25 cellular contexts compared by ENCODE assay signal in genomic region chr5:14433202-14433601, GRCh38.
A peak's percentile ranks its signal among the peaks of the same experiment; 100 is the strongest.
DNase-seq lines count a peak whose midpoint lies in the region; ATAC-seq, FAIRE-seq and TF ChIP-seq lines count a peak whose summit lies in the region.
"Had no signal": no experiment of that assay in that cellular context is flagged by ENCODE, and none has a peak within 500 bp of the region (broad histone marks: within the 10 kb centered on the region; RNA-seq: fewer than 3 reads in every experiment).

No MANE protein-coding gene starts in this region.

- H3K23ac ChIP-seq in mesenchymal stem cell (ENCODE audit: low read length in 2 of 2) = no peak overlapping the region

- no peaks in the 10 kb centered on the region for H3K27me3 Mint-ChIP-seq in astrocyte (ENCODE audit: low read depth, unreplicated experiment)
- H3K27me3 Mint-ChIP-seq: stimulated activated naive B cell treated with anti-CD40 and anti-IgM and Interleukin-4, amounts not matched to agents 10 μg/mL and 1 μg/mL and 100 μg/mL, for 72 hours had no signal

- peak overlapping the region; percentile 17 for H3K27ac ChIP-seq in astrocyte (ENCODE audit: low read depth, low read length)
- peak overlapping the region; percentile 7 for H3K27ac ChIP-seq in mesenchymal stem cell (ENCODE audit: low read length, poor library complexity, severe bottlenecking)
- H3K27ac ChIP-seq: heart right ventricle, testis, vagina had no signal

- peaks cover 19% of the 10 kb centered on the region for H3K36me3 ChIP-seq in astrocyte (ENCODE audit: insufficient read depth, low read length)
- H3K36me3 ChIP-seq in mesenchymal stem cell (ENCODE audit: control insufficient read depth in 1 of 2, insufficient read depth in 2 of 2, low read depth in 1 of 2, low read length in 2 of 2) = peaks cover 14 to 68% of the 10 kb centered on the region in 2 experiments
- H3K36me3 ChIP-seq: vagina had no signal

- peak overlapping the region; percentile 7 for H3K9ac ChIP-seq in astrocyte (ENCODE audit: low read length)
- no peak overlapping the region for H3K9ac ChIP-seq in mesenchymal stem cell (ENCODE audit: low read length)

- peaks cover 63% of the 10 kb centered on the region for H3K4me1 Mint-ChIP-seq in astrocyte (ENCODE audit: low read depth, unreplicated experiment)

- no peak overlapping the region for H3K14ac ChIP-seq in mesenchymal stem cell (ENCODE audit: low read length in 2 of 2)

- H3K4me1 ChIP-seq in astrocyte (ENCODE audit: insufficient read depth, low read length) = peaks cover 33% of the 10 kb centered on the region
- peaks cover 14% of the 10 kb centered on the region for H3K4me1 ChIP-seq in mesenchymal stem cell (ENCODE audit: control insufficient read depth, insufficient read depth, low read depth, low read length)
- H3K4me1 ChIP-seq: vagina had no signal

- no peak overlapping the region for H4K91ac ChIP-seq in mesenchymal stem cell (ENCODE audit: low read length)

- H2BK5ac ChIP-seq in mesenchymal stem cell (ENCODE audit: low read depth, low read length, poor library complexity, severe bottlenecking) = no peak overlapping the region

- peaks cover 95% of the 10 kb centered on the region for H3K79me2 ChIP-seq in astrocyte (ENCODE audit: insufficient read depth, low read length)

- no peak overlapping the region for H4K8ac ChIP-seq in mesenchymal stem cell (ENCODE audit: low read length)

- H3K9me3 Mint-ChIP-seq in astrocyte (ENCODE audit: unreplicated experiment) = no peaks in the 10 kb centered on the region
- H3K9me3 Mint-ChIP-seq: stimulated activated naive B cell treated with anti-CD40 and anti-IgM and Interleukin-4, amounts not matched to agents 10 μg/mL and 1 μg/mL and 100 μg/mL, for 72 hours had no signal

- peak overlapping the region; percentile 62 for H3K27ac Mint-ChIP-seq in astrocyte (ENCODE audit: unreplicated experiment)
- H3K27ac Mint-ChIP-seq: activated CD4-positive, alpha-beta memory T cell treated with anti-CD3 and anti-CD28 coated beads for 36 hours; stimulated activated naive B cell treated with anti-CD40 and anti-IgM and Interleukin-4, amounts not matched to agents 10 μg/mL and 1 μg/mL and 100 μg/mL, for 72 hours had no signal

- no peak overlapping the region for H2AK5ac ChIP-seq in mesenchymal stem cell (ENCODE audit: low read length, severe bottlenecking)

- peaks cover 57% of the 10 kb centered on the region for H4K20me1 ChIP-seq in astrocyte (ENCODE audit: insufficient read depth, low read length)

- no peak overlapping the region for H2BK120ac ChIP-seq in mesenchymal stem cell (ENCODE audit: low read depth, low read length)

- no peak overlapping the region for H3K4me3 Mint-ChIP-seq in astrocyte (ENCODE audit: unreplicated experiment)
- H3K4me3 Mint-ChIP-seq: activated CD4-positive, alpha-beta memory T cell treated with anti-CD3 and anti-CD28 coated beads for 36 hours; stimulated activated naive B cell treated with anti-CD40 and anti-IgM and Interleukin-4, amounts not matched to agents 10 μg/mL and 1 μg/mL and 100 μg/mL, for 72 hours had no signal

- peak; percentile 76 for DNase-seq in COLO829 (ENCODE audit: low spot score)
- peak; percentile 27 for DNase-seq in HuH-7 (ENCODE audit: low spot score)
- no peak for DNase-seq in astrocyte (ENCODE audit: low read depth)
- DNase-seq in mesenchymal stem cell = no peak
- no peak for DNase-seq in anterior cingulate cortex (lab: John Stamatoyannopoulos, UW)
- DNase-seq in kidney tubule cell (ENCODE audit: low spot score) = no peak
- DNase-seq in CD1c-positive myeloid dendritic cell (ENCODE audit: extremely low spot score) = no peak
- DNase-seq: activated CD4-positive, alpha-beta memory T cell treated with anti-CD3 and anti-CD28 coated beads for 36 hours; activated CD4-positive, CD25-positive, alpha-beta regulatory T cell; activated gamma-delta T cell; activated T-cell treated with anti-CD3 and anti-CD28 coated beads for 4 hours; C1 segment of cervical spinal cord; dermis blood vessel endothelial cell; EL; heart right ventricle; MM.1S; NCI-H1436 treated with DMSO at 0.1 percent for 48 hours; RPMI8226; stimulated activated naive B cell treated with anti-CD40 and anti-IgM and Interleukin-4, amounts not matched to agents 10 μg/mL and 1 μg/mL and 100 μg/mL, for 72 hours; T-helper 9 cell; testis had no signal

- no peak overlapping the region for H2BK12ac ChIP-seq in mesenchymal stem cell (ENCODE audit: low read length in 2 of 2)

- no peak for FAIRE-seq in astrocyte (lab: Jason Lieb, UNC)
- FAIRE-seq: GM19239 had no signal

- H3K79me1 ChIP-seq in mesenchymal stem cell (replicated peaks; ENCODE audit: low read length, poor library complexity, severe bottlenecking) = peaks cover 18% of the 10 kb centered on the region

- H3K18ac ChIP-seq in mesenchymal stem cell (ENCODE audit: low read depth in 1 of 2, low read length in 2 of 2) = no peak overlapping the region

- H3K4me2 ChIP-seq in astrocyte (ENCODE audit: low read length) (no peak overlapping the region), mesenchymal stem cell (ENCODE audit: low read length, poor library complexity, severe bottlenecking) (no peak overlapping the region)
- H3K4me2 ChIP-seq: smooth muscle cell had no signal

- H3K36me3 Mint-ChIP-seq in astrocyte (ENCODE audit: low read depth, unreplicated experiment) = peaks cover 28% of the 10 kb centered on the region
- H3K36me3 Mint-ChIP-seq: activated CD4-positive, alpha-beta memory T cell treated with anti-CD3 and anti-CD28 coated beads for 36 hours had no signal

- H3K4ac ChIP-seq in mesenchymal stem cell (ENCODE audit: low read depth in 1 of 2, low read length in 2 of 2) = no peak overlapping the region

- H3K27me3 ChIP-seq in astrocyte (ENCODE audit: insufficient read depth, low read length) (no peaks in the 10 kb centered on the region), mesenchymal stem cell (ENCODE audit: control insufficient read depth in 1 of 2, insufficient read depth in 1 of 2, low read length in 2 of 2) (no peaks in the 10 kb centered on the region)
- H3K27me3 ChIP-seq: heart right ventricle, testis, vagina had no signal

- no peak overlapping the region for H2BK15ac ChIP-seq in mesenchymal stem cell (ENCODE audit: low read depth, poor library complexity, severe bottlenecking)

- TF ChIP-seq CTCF in astrocyte (IDR thresholded peaks at IDR 0.05; ENCODE audit: insufficient read depth, low read depth, low read length) = no peak

- no peak for ATAC-seq in GM18858 (IDR thresholded peaks at IDR 0.05; ENCODE audit: unreplicated experiment)
- ATAC-seq: heart right ventricle; stimulated activated naive B cell treated with anti-CD40 and anti-IgM and Interleukin-4, amounts not matched to agents 10 μg/mL and 1 μg/mL and 100 μg/mL, for 72 hours had no signal

- H3K4me3 ChIP-seq in astrocyte (ENCODE audit: insufficient read depth, low read depth, low read length) (no peak overlapping the region), mesenchymal stem cell (ENCODE audit: insufficient read depth in 1 of 2, low read depth in 1 of 2, low read length in 2 of 2) (no peak overlapping the region)
- H3K4me3 ChIP-seq: heart right ventricle, smooth muscle cell, testis, vagina had no signal

- H3K9me3 ChIP-seq in astrocyte (ENCODE audit: insufficient read depth, low read depth, low read length) = no peaks in the 10 kb centered on the region
- H3K9me3 ChIP-seq in mesenchymal stem cell (ENCODE audit: control insufficient read depth, low read length) = no peaks in the 10 kb centered on the region
- H3K9me3 ChIP-seq: heart right ventricle, testis, vagina had no signal

- H2AFZ ChIP-seq in astrocyte (ENCODE audit: low read depth, low read length) = no peak overlapping the region
- no peak overlapping the region for H2AFZ ChIP-seq in mesenchymal stem cell (ENCODE audit: low read depth, low read length)

- WGBS in mesenchymal stem cell = 90% methylated on average over 6 of the region's 6 CpGs

Comparison
In these comparisons a context has a peak if more than half of its experiments do, and no peak if none do; other contexts are left out.
1. DNase-seq: peak in COLO829 (single experiment) and HuH-7 (single experiment); none in astrocyte (single experiment), mesenchymal stem cell (single experiment), anterior cingulate cortex (0 of 58), kidney tubule cell (single experiment) and CD1c-positive myeloid dendritic cell (single experiment).